ENCODE assay signal across 20 cellular contexts in genomic region chr14:89983375-89983774, GRCh38.
"Had no signal": no experiment of that assay in that cellular context is flagged by ENCODE, and none has a peak within 500 bp of the region (broad histone marks: within the 10 kb centered on the region; RNA-seq: fewer than 3 reads in every experiment).

No MANE protein-coding gene starts in this region.

- H3K27me3 Mint-ChIP-seq: activated CD4-positive, alpha-beta T cell treated with anti-CD3 and anti-CD28 coated beads, Interleukin-2, amount 10 ng/mL, durations not matched to agents 7 days and 5 days; activated CD8-positive, alpha-beta T cell treated with anti-CD3 and anti-CD28 coated beads for 36 hours; brain; naive thymus-derived CD4-positive, alpha-beta T cell; stimulated activated naive CD8-positive, alpha-beta T cell treated with anti-CD3 and anti-CD28 coated beads, Interleukin-15, amount 100 ng/mL, for 72 hours had no signal

- ATAC-seq: activated CD8-positive, alpha-beta T cell treated with anti-CD3 and anti-CD28 coated beads for 36 hours; activated naive CD4-positive, alpha-beta T cell treated with anti-CD3 and anti-CD28 coated beads, Interleukin-2, amount 50 U/mL, for 72 hours; left lung; naive thymus-derived CD4-positive, alpha-beta T cell; right lobe of liver; stimulated activated effector memory CD8-positive, alpha-beta T cell treated with anti-CD3 and anti-CD28 coated beads, Interleukin-12 subunit alpha, Interleukin-12 subunit beta, amount 100 ng/mL, for 72 hours; stimulated activated naive CD8-positive, alpha-beta T cell treated with anti-CD3 and anti-CD28 coated beads, Interleukin-15, amount 100 ng/mL, for 72 hours had no signal

- H3K9me3 ChIP-seq: left lung, right lobe of liver, tibial artery had no signal

- H3K9me3 Mint-ChIP-seq: activated CD4-positive, alpha-beta T cell treated with anti-CD3 and anti-CD28 coated beads, Interleukin-2, amount 10 ng/mL, durations not matched to agents 7 days and 5 days; activated CD8-positive, alpha-beta T cell treated with anti-CD3 and anti-CD28 coated beads for 36 hours; activated naive CD4-positive, alpha-beta T cell treated with anti-CD3 and anti-CD28 coated beads, Interleukin-2, amount 50 U/mL, for 72 hours; brain; immature natural killer cell; naive thymus-derived CD4-positive, alpha-beta T cell; neural crest cell; stimulated activated effector memory CD8-positive, alpha-beta T cell treated with anti-CD3 and anti-CD28 coated beads, Interleukin-12 subunit alpha, Interleukin-12 subunit beta, amount 100 ng/mL, for 72 hours; stimulated activated naive CD8-positive, alpha-beta T cell treated with anti-CD3 and anti-CD28 coated beads, Interleukin-15, amount 100 ng/mL, for 72 hours had no signal

- H3K27ac Mint-ChIP-seq: activated CD4-positive, alpha-beta T cell treated with anti-CD3 and anti-CD28 coated beads, Interleukin-2, amount 10 ng/mL, durations not matched to agents 7 days and 5 days; activated CD8-positive, alpha-beta T cell treated with anti-CD3 and anti-CD28 coated beads for 36 hours; brain; stimulated activated effector memory CD8-positive, alpha-beta T cell treated with anti-CD3 and anti-CD28 coated beads, Interleukin-12 subunit alpha, Interleukin-12 subunit beta, amount 100 ng/mL, for 72 hours had no signal

- H3K4me3 Mint-ChIP-seq: activated CD4-positive, alpha-beta T cell treated with anti-CD3 and anti-CD28 coated beads, Interleukin-2, amount 10 ng/mL, durations not matched to agents 7 days and 5 days; activated CD8-positive, alpha-beta T cell treated with anti-CD3 and anti-CD28 coated beads for 36 hours; brain; immature natural killer cell; naive thymus-derived CD4-positive, alpha-beta T cell; neural crest cell; stimulated activated effector memory CD8-positive, alpha-beta T cell treated with anti-CD3 and anti-CD28 coated beads, Interleukin-12 subunit alpha, Interleukin-12 subunit beta, amount 100 ng/mL, for 72 hours; stimulated activated naive CD8-positive, alpha-beta T cell treated with anti-CD3 and anti-CD28 coated beads, Interleukin-15, amount 100 ng/mL, for 72 hours had no signal

- H3K4me3 ChIP-seq: hepatocyte, left lung, right lobe of liver, skin epidermis, tibial artery had no signal

- H3K4me1 ChIP-seq: left lung, right lobe of liver, tibial artery had no signal

- H3K27ac ChIP-seq: hepatocyte, left lung, right lobe of liver, skin epidermis, tibial artery, WERI-Rb-1 had no signal

- H3K4me1 Mint-ChIP-seq: activated CD4-positive, alpha-beta T cell treated with anti-CD3 and anti-CD28 coated beads, Interleukin-2, amount 10 ng/mL, durations not matched to agents 7 days and 5 days; immature natural killer cell; neural crest cell; stimulated activated effector memory CD8-positive, alpha-beta T cell treated with anti-CD3 and anti-CD28 coated beads, Interleukin-12 subunit alpha, Interleukin-12 subunit beta, amount 100 ng/mL, for 72 hours; stimulated activated naive CD8-positive, alpha-beta T cell treated with anti-CD3 and anti-CD28 coated beads, Interleukin-15, amount 100 ng/mL, for 72 hours had no signal

- H3K27me3 ChIP-seq: hepatocyte, left lung, right lobe of liver, tibial artery had no signal

- DNase-seq: activated CD4-positive, alpha-beta T cell treated with anti-CD3 and anti-CD28 coated beads, Interleukin-2, amount 10 ng/mL, durations not matched to agents 7 days and 5 days; activated CD4-positive, CD25-positive, alpha-beta regulatory T cell treated with anti-CD3 and anti-CD28 coated beads, Interleukin-2, amount 50 U/mL, for 72 hours; activated CD8-positive, alpha-beta T cell treated with anti-CD3 and anti-CD28 coated beads for 36 hours; activated T-cell treated with anti-CD3 and anti-CD28 coated beads, Interleukin-2, amount 50 U/mL, for 1 hour; aorta; immature natural killer cell; left lung; naive thymus-derived CD4-positive, alpha-beta T cell; occipital lobe; right lobe of liver; stimulated activated CD4-positive, alpha-beta T cell treated with anti-CD3 and anti-CD28 coated beads, Interleukin-1b, Interleukin-23, amount 100 ng/mL, for 48 hours; stimulated activated naive CD8-positive, alpha-beta T cell treated with anti-CD3 and anti-CD28 coated beads, Interleukin-15, amount 100 ng/mL, for 72 hours; tibial artery; WERI-Rb-1 had no signal
